1 cellular context compared by ENCODE assay signal in genomic region chr6:32836873-32837272, GRCh38.
TF ChIP-seq lines count a peak whose summit lies in the region.

No MANE protein-coding gene starts in this region.

TF ChIP-seq in GM12878, 131 proteins besides CTCF, POLR2A, EP300 and RAD21:
- TF ChIP-seq WRNIP1 (IDR thresholded peaks at IDR 0.05; ENCODE audit: borderline replicate concordance, low read depth, low read length), result no peak
